Comparison of ENCODE assay signal across 23 cellular contexts in the genomic region with DNA sequence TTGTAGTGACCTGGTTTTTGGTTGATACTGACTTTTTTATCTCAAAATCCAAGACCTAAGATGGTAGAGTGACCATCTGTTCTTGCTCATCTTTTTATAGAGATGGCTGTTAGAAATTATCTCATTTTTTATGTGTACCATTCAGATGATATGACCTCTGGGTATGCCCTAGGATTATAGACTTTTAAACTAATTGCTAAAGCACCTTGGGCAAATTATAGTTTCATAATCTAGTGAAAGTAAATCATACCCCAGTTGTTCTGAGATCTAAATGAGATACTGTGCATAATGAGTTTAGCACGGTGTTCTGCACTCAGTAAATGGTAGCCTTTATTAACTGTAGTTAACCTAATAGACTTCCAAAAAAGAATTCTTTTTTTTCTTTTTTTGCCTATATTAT.
"Had no signal": no experiment of that assay in that cellular context is flagged by ENCODE, and none has a peak within 500 bp of the region (broad histone marks: within the 10 kb centered on the region; RNA-seq: fewer than 3 reads in every experiment).

No MANE protein-coding gene starts in this region.

- H3K4me3 ChIP-seq: pancreas, right lobe of liver, sigmoid colon, stomach, thyroid gland, tibial nerve, upper lobe of left lung, vagina had no signal

- H3K4me1 ChIP-seq: pancreas, right lobe of liver, sigmoid colon, vagina had no signal

- H3K27ac ChIP-seq: neutrophil, pancreas, right lobe of liver, sigmoid colon, stomach, tibial nerve, upper lobe of left lung, vagina had no signal

- FAIRE-seq: small intestine, urothelium cell line had no signal

- H3K27me3 ChIP-seq: neutrophil, pancreas, right lobe of liver, sigmoid colon, stomach, thyroid gland, tibial nerve, upper lobe of left lung, vagina had no signal

- ATAC-seq: naive thymus-derived CD8-positive, alpha-beta T cell; natural killer cell treated with Interleukin-12 subunit alpha and Interleukin-12 subunit beta and Interleukin-15 and Interleukin-18, amount 100 ng/mL, for 72 hours; pancreas; right lobe of liver; stimulated activated effector memory CD8-positive, alpha-beta T cell treated with anti-CD3 and anti-CD28 coated beads, Interleukin-12 subunit alpha, Interleukin-12 subunit beta, amount 100 ng/mL, for 72 hours; stimulated activated naive B cell treated with anti-CD40 and anti-IgM and Interleukin-4, amounts not matched to agents 10 μg/mL and 1 μg/mL and 100 μg/mL, for 72 hours had no signal

- H3K36me3 ChIP-seq: neutrophil, pancreas, right lobe of liver, sigmoid colon, thoracic aorta, thyroid gland, tibial nerve, upper lobe of left lung, vagina had no signal

- DNase-seq: naive thymus-derived CD8-positive, alpha-beta T cell; nephron progenitor cell; pancreas; right lobe of liver; small intestine; stimulated activated CD4-positive, alpha-beta T cell treated with anti-CD3 and anti-CD28 coated beads, Interleukin-15, amount 100 ng/mL, for 24 hours; stimulated activated CD4-positive, alpha-beta T cell treated with anti-CD3 and anti-CD28 coated beads, Interleukin-2, amount 100 ng/mL, for 24 hours; stimulated activated CD4-positive, alpha-beta T cell treated with anti-CD3 and anti-CD28 coated beads, Interleukin-2, amount 100 ng/mL, for 48 hours; stimulated activated CD4-positive, alpha-beta T cell treated with anti-CD3 and anti-CD28 coated beads, Interleukin-4, amount 100 ng/mL, for 24 hours; stimulated activated naive B cell treated with anti-CD40 and anti-IgM and Interleukin-4, amounts not matched to agents 10 μg/mL and 1 μg/mL and 100 μg/mL, for 72 hours; stimulated activated naive CD4-positive, alpha-beta T cell treated with Interleukin-2 at 50 U/mL for 16 hours; stomach; thyroid gland; trophoblast cell; upper lobe of left lung had no signal

- H3K9me3 ChIP-seq: neutrophil, pancreas, right lobe of liver, sigmoid colon, stomach, thoracic aorta, thyroid gland, tibial nerve, upper lobe of left lung, vagina had no signal
